Comparison of ENCODE assay signal across 19 cellular contexts in genomic region chr11:36447947-36448346, GRCh38.
A peak's percentile ranks its signal among the peaks of the same experiment; 100 is the strongest.
DNase-seq lines count a peak whose midpoint lies in the region; ATAC-seq and TF ChIP-seq lines count a peak whose summit lies in the region.
"Had no signal": no experiment of that assay in that cellular context is flagged by ENCODE, and none has a peak within 500 bp of the region (broad histone marks: within the 10 kb centered on the region; RNA-seq: fewer than 3 reads in every experiment).

No MANE protein-coding gene starts in this region.

- H3K4me1 ChIP-seq in mammary epithelial cell (ENCODE audit: insufficient read depth, low read length) (peaks cover 16% of the 10 kb centered on the region), colonic mucosa (peaks cover 16% of the 10 kb centered on the region)

- H4K20me1 ChIP-seq in mammary epithelial cell (ENCODE audit: insufficient read depth, low read length): no peaks in the 10 kb centered on the region

- no TSS peak for BruUV-seq in mammary epithelial cell (replicated peaks; lab: Mats Ljungman, UMichigan)

- WGBS in mammary epithelial cell (ENCODE audit: low coverage, missing lambda C conversion rate): 29% methylated on average over 8 of the region's 8 CpGs

- intact Hi-C loops in mammary epithelial cell (cut with micrococcal nuclease) (no loop called here), colonic mucosa (cut with DNase I) (loop anchor here (10.0 kb wide), 1 partner anchor 53 kb away; no protein-coding TSS in a partner anchor)

- H3K4me2 ChIP-seq in mammary epithelial cell (ENCODE audit: insufficient read depth, low read depth, low read length): peak overlapping the region; percentile 19

- H3K9me3 Mint-ChIP-seq in osteocyte (ENCODE audit: unreplicated experiment): no peaks in the 10 kb centered on the region
- no peaks in the 10 kb centered on the region for H3K9me3 Mint-ChIP-seq in activated T-cell treated with anti-CD3 and anti-CD28 coated beads, Interleukin-2, amount 50 U/mL, for 4 hours
- H3K9me3 Mint-ChIP-seq: activated naive CD4-positive, alpha-beta T cell treated with anti-CD3 and anti-CD28 coated beads, Interleukin-2, amount 10 ng/mL, durations not matched to agents 7 days and 5 days; stimulated activated naive CD8-positive, alpha-beta T cell treated with anti-CD3 and anti-CD28 coated beads, Interleukin-15, Interleukin-2, amounts not matched to agents 100 ng/mL and 50 ng/mL, for 24 hours had no signal

- H3K27me3 ChIP-seq in mammary epithelial cell (ENCODE audit: insufficient read depth, low read length): no peaks in the 10 kb centered on the region
- no peaks in the 10 kb centered on the region for H3K27me3 ChIP-seq in colonic mucosa
- H3K27me3 ChIP-seq: dorsolateral prefrontal cortex had no signal

- H3K27me3 Mint-ChIP-seq in osteocyte (ENCODE audit: unreplicated experiment): no peaks in the 10 kb centered on the region
- H3K27me3 Mint-ChIP-seq in activated T-cell treated with anti-CD3 and anti-CD28 coated beads, Interleukin-2, amount 50 U/mL, for 4 hours (ENCODE audit: low read depth): no peaks in the 10 kb centered on the region
- H3K27me3 Mint-ChIP-seq: activated naive CD4-positive, alpha-beta T cell treated with anti-CD3 and anti-CD28 coated beads, Interleukin-2, amount 10 ng/mL, durations not matched to agents 7 days and 5 days; T-helper 17 cell had no signal

- dilution Hi-C loops in mammary epithelial cell (cut with HindIII; ENCODE audit: low sequenced_read_pairs): no loop called here

- H3K4me3 Mint-ChIP-seq in osteocyte (ENCODE audit: unreplicated experiment): no peak overlapping the region
- no peak overlapping the region for H3K4me3 Mint-ChIP-seq in activated T-cell treated with anti-CD3 and anti-CD28 coated beads, Interleukin-2, amount 50 U/mL, for 4 hours
- H3K4me3 Mint-ChIP-seq: activated naive CD4-positive, alpha-beta T cell treated with anti-CD3 and anti-CD28 coated beads, Interleukin-2, amount 10 ng/mL, durations not matched to agents 7 days and 5 days; stimulated activated naive CD8-positive, alpha-beta T cell treated with anti-CD3 and anti-CD28 coated beads, Interleukin-15, Interleukin-2, amounts not matched to agents 100 ng/mL and 50 ng/mL, for 24 hours; T-helper 17 cell had no signal

- H3K27ac Mint-ChIP-seq in osteocyte (ENCODE audit: unreplicated experiment): peak overlapping the region; percentile 74
- H3K27ac Mint-ChIP-seq: activated naive CD4-positive, alpha-beta T cell treated with anti-CD3 and anti-CD28 coated beads, Interleukin-2, amount 10 ng/mL, durations not matched to agents 7 days and 5 days; stimulated activated naive CD8-positive, alpha-beta T cell treated with anti-CD3 and anti-CD28 coated beads, Interleukin-15, Interleukin-2, amounts not matched to agents 100 ng/mL and 50 ng/mL, for 24 hours; T-helper 17 cell had no signal

- peaks cover 70% of the 10 kb centered on the region for H3K4me1 Mint-ChIP-seq in osteocyte (ENCODE audit: unreplicated experiment)
- H3K4me1 Mint-ChIP-seq in activated T-cell treated with anti-CD3 and anti-CD28 coated beads, Interleukin-2, amount 50 U/mL, for 4 hours (ENCODE audit: low read depth): peaks cover 42% of the 10 kb centered on the region

- H3K4me3 ChIP-seq in mammary epithelial cell (replicated peaks in 1 of 3; ENCODE audit: insufficient read depth in 1 of 3, low read depth in 2 of 3, low read length in 3 of 3) (no peak overlapping the region), colonic mucosa (no peak overlapping the region)
- H3K4me3 ChIP-seq: dorsolateral prefrontal cortex, psoas muscle had no signal

- TF ChIP-seq CTCF in mammary epithelial cell (conservative IDR thresholded peaks at IDR 0.05 in 1 of 2, IDR thresholded peaks at IDR 0.05 in 1 of 2; ENCODE audit: extremely low read depth in 1 of 2, insufficient read depth in 1 of 2, low read depth in 1 of 2, low read length in 2 of 2) (no peak), osteocyte (IDR thresholded peaks at IDR 0.05) (no peak), colonic mucosa (IDR thresholded peaks at IDR 0.05) (no peak)

- CTCF ChIA-PET in mammary epithelial cell (lab: Charles Lee; ENCODE audit: low non-redundant PET): no interaction called here

- no peak overlapping the region for H2AFZ ChIP-seq in mammary epithelial cell (ENCODE audit: low read depth, low read length)

- no peaks in the 10 kb centered on the region for H3K79me2 ChIP-seq in mammary epithelial cell (ENCODE audit: insufficient read depth, low read length)

- ATAC-seq in activated T-cell treated with anti-CD3 and anti-CD28 coated beads, Interleukin-2, amount 50 U/mL, for 4 hours: no peak
- ATAC-seq: activated CD4-positive, CD25-positive, alpha-beta regulatory T cell treated with anti-CD3 and anti-CD28 coated beads, Interleukin-2, amount 50 U/mL, for 24 hours; left lobe of liver; T-helper 17 cell had no signal

- in situ Hi-C loops in mammary epithelial cell (cut with MboI; ENCODE audit: low sequenced_read_pairs in 2 of 2): no loop called here

- peaks cover 85% of the 10 kb centered on the region for H3K36me3 Mint-ChIP-seq in osteocyte (ENCODE audit: unreplicated experiment)
- H3K36me3 Mint-ChIP-seq in activated T-cell treated with anti-CD3 and anti-CD28 coated beads, Interleukin-2, amount 50 U/mL, for 4 hours (ENCODE audit: insufficient read depth): peaks cover 11% of the 10 kb centered on the region

- H3K36me3 ChIP-seq in mammary epithelial cell (ENCODE audit: insufficient read depth, low read length) (peaks cover 4% of the 10 kb centered on the region), colonic mucosa (no peaks in the 10 kb centered on the region)

- H3K27ac ChIP-seq in mammary epithelial cell (ENCODE audit: insufficient read depth, low read depth, low read length): no peak overlapping the region
- no peak overlapping the region for H3K27ac ChIP-seq in colonic mucosa
- H3K27ac ChIP-seq: psoas muscle had no signal

- no peak overlapping the region for H3K9ac ChIP-seq in mammary epithelial cell (ENCODE audit: insufficient read depth, low read length)
- H3K9ac ChIP-seq in colonic mucosa (ENCODE audit: low read depth in 2 of 2, low read length in 2 of 2): no peak overlapping the region

- H3K9me3 ChIP-seq in mammary epithelial cell (replicated peaks; ENCODE audit: insufficient read depth, low read length) (no peaks in the 10 kb centered on the region), colonic mucosa (no peaks in the 10 kb centered on the region)
- H3K9me3 ChIP-seq: psoas muscle had no signal

- DNase-seq in HT-29 (ENCODE audit: low spot score) (peak; percentile 57), NCI-H2171 treated with DMSO at 0.1 percent for 48 hours (lab: John Stamatoyannopoulos, UW) (peak; percentile 43), mammary epithelial cell (peak; percentile 67), osteocyte (ENCODE audit: extremely low spot score, unreplicated experiment) (no peak), NCI-H1436 (lab: John Stamatoyannopoulos, UW) (no peak), colonic mucosa (no peak)
- no peak for DNase-seq in activated T-cell treated with anti-CD3 and anti-CD28 coated beads, Interleukin-2, amount 50 U/mL, for 4 hours
- DNase-seq: activated naive CD4-positive, alpha-beta T cell treated with anti-CD3 and anti-CD28 coated beads, Interleukin-2, amount 10 ng/mL, durations not matched to agents 7 days and 5 days; AML-193; dorsolateral prefrontal cortex; hippocampal formation; KBM-7; NCI-H1436 treated with DMSO at 0.1 percent for 48 hours; psoas muscle; Right ventricle myocardium superior; T-helper 17 cell had no signal

Comparison
In these comparisons a context has a peak if more than half of its experiments do, and no peak if none do; other contexts are left out.
1. DNase-seq: peak in HT-29 (single experiment), NCI-H2171 treated with DMSO at 0.1 percent for 48 hours (single experiment) and mammary epithelial cell (single experiment); none in osteocyte (single experiment), activated T-cell treated with anti-CD3 and anti-CD28 coated beads, Interleukin-2, amount 50 U/mL, for 4 hours (single experiment), NCI-H1436 (single experiment) and colonic mucosa (single experiment).